Comparison of ENCODE assay signal across 2 cellular contexts in genomic region chr22:21829523-21829922, GRCh38.
TF ChIP-seq lines count a peak whose summit lies in the region.

No MANE protein-coding gene starts in this region.

TF ChIP-seq in K562, 482 proteins besides CTCF, POLR2A, EP300 and RAD21 (continued from another document):
- no peak for TF ChIP-seq ELK1 (CRISPR knock-in tag; IDR thresholded peaks at IDR 0.05)

TF ChIP-seq in SK-N-SH treated with all-trans-retinoic acid at 6 μM for 48 hours, 23 proteins besides CTCF, POLR2A, EP300 and RAD21 (continued from another document):
- TF ChIP-seq TSHZ2 (CRISPR knock-in tag; IDR thresholded peaks at IDR 0.05): no peak
- TF ChIP-seq CSRNP3 (CRISPR knock-in tag; IDR thresholded peaks at IDR 0.05): no peak
- TF ChIP-seq ZNF565 (CRISPR knock-in tag; conservative IDR thresholded peaks at IDR 0.05; ENCODE audit: low read depth): no peak
- no peak for TF ChIP-seq ISL1 (CRISPR knock-in tag; IDR thresholded peaks at IDR 0.05)
- no peak for TF ChIP-seq SNAI2 (CRISPR knock-in tag; IDR thresholded peaks at IDR 0.05)
- TF ChIP-seq ARNTL (CRISPR knock-in tag; IDR thresholded peaks at IDR 0.05; ENCODE audit: borderline replicate concordance, low read depth): no peak
